Comparison of ENCODE assay signal across 12 cellular contexts in the genomic region with DNA sequence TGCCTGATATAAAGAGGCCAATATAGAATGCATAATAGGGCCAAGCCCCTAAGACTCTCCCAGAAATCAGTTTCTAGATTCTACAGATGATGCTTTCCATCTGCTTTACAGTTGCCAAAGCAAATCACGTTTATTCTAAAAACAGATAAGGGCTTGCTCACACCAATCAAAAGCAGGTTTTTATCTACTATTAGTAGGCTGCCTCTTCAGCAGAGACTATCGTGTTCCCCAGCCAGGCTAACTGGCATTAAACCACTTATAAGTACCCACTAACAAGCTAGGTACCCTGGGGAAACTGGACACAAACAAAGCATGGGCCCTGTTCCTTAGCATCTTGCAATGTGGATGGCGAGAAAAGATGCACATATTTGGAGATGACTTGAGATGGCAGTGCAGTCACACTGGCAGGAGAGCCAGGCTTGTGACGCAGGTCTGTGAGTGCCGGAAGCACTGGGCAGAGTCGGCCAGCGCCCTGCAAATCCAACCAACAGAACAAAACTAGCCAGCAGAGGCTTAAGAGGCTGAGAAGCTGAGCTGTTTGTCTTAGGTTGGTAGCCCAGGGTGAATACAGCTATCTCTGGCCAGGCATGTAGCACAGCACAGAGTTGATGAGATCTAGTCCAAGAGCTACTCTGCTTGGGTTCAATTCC.
DNase-seq lines count a peak whose midpoint lies in the region; ATAC-seq and TF ChIP-seq lines count a peak whose summit lies in the region.
"Had no signal": no experiment of that assay in that cellular context is flagged by ENCODE, and none has a peak within 500 bp of the region (broad histone marks: within the 10 kb centered on the region; RNA-seq: fewer than 3 reads in every experiment).

No MANE protein-coding gene starts in this region.

- TF ChIP-seq CTCF in fibroblast of the aortic adventitia (IDR thresholded peaks at IDR 0.05; ENCODE audit: insufficient read depth, low read length) (no peak), natural killer cell (IDR thresholded peaks at IDR 0.05) (peak; percentile 26)

- peaks cover 83 to 84% of the 10 kb centered on the region in 2 donors for H3K4me1 Mint-ChIP-seq in natural killer cell

- H3K27ac Mint-ChIP-seq in natural killer cell: peak overlapping the region; percentile 68 to 80

- WGBS in aorta, 2 donors: 5 to 13% methylated on average over 7 of the region's 7 CpGs

- intact Hi-C loops in natural killer cell (cut with micrococcal nuclease): loop anchor here (1.0 kb wide), 1 partner anchor 124 kb away; no protein-coding TSS in a partner anchor
- intact Hi-C loops in aorta (cut with DNase I): loop anchor here (5.0 kb wide), 2 partner anchors 73 to 298 kb away; partner anchors contain the start of genes GFOD1 (in 2 of the 2) and RANBP9 (in 1 of the 2)

- no peaks in the 10 kb centered on the region for H3K9me3 Mint-ChIP-seq in natural killer cell

- no peaks in the 10 kb centered on the region for H3K36me3 Mint-ChIP-seq in natural killer cell

- peaks cover 0 to 9% of the 10 kb centered on the region in 2 donors for H3K4me1 ChIP-seq in aorta (ENCODE audit: control insufficient read depth in 1 of 2, insufficient read depth in 2 of 2, low read length in 2 of 2)

- H3K27me3 ChIP-seq in aorta (ENCODE audit: control insufficient read depth in 1 of 2, insufficient read depth in 2 of 2, low read length in 1 of 2): no peaks in the 10 kb centered on the region

- H3K4me3 ChIP-seq in fibroblast of the aortic adventitia (ENCODE audit: low read depth, low read length): no peak overlapping the region
- no peak overlapping the region for H3K4me3 ChIP-seq in aorta (ENCODE audit: low read length in 2 of 2)
- H3K4me3 ChIP-seq: skin epidermis had no signal

- no peaks in the 10 kb centered on the region for H3K27me3 Mint-ChIP-seq in natural killer cell (ENCODE audit: low read depth in 2 of 2)

- no peaks in the 10 kb centered on the region for H3K36me3 ChIP-seq in aorta (ENCODE audit: control insufficient read depth in 1 of 2, insufficient read depth in 2 of 2, low read length in 1 of 2)

- ATAC-seq in natural killer cell (peak in 2 of 3 donors; percentile 92 to 94), aorta (ENCODE audit: low FRiP score) (peak; percentile 86), HG03097 (IDR thresholded peaks at IDR 0.05; ENCODE audit: low FRiP score, unreplicated experiment) (no peak), GM18873 (IDR thresholded peaks at IDR 0.05; ENCODE audit: low FRiP score, unreplicated experiment) (no peak)

- peak overlapping the region; percentile 77 to 99 for H3K27ac ChIP-seq in aorta (ENCODE audit: low read depth in 1 of 2, low read length in 2 of 2)

- no peak overlapping the region for H3K4me3 Mint-ChIP-seq in natural killer cell

- DNase-seq in stimulated activated naive CD4-positive, alpha-beta T cell (lab: John Stamatoyannopoulos, UW): peak in 4 of 6 experiments; percentile 13 to 54 (median 34)
- DNase-seq in stimulated activated naive CD4-positive, alpha-beta T cell treated with Interleukin-2 at 50 U/mL for 16 hours (lab: John Stamatoyannopoulos, UW): no peak
- DNase-seq in fibroblast of the aortic adventitia (ENCODE audit: low read depth) (peak; percentile 55), natural killer cell (no peak), aorta (peak; percentile 74 to 87), GM19238 (ENCODE audit: insufficient read length, low spot score) (no peak)
- DNase-seq: activated gamma-delta T cell treated with Interleukin-2 at 50 U/mL for 16 hours, AML-193, NCI-H1694 treated with DMSO at 0.1 percent for 48 hours had no signal

- no peaks in the 10 kb centered on the region for H3K9me3 ChIP-seq in aorta (ENCODE audit: control insufficient read depth, low read length)

Comparison
In these comparisons a context has a peak if more than half of its experiments do, and no peak if none do; other contexts are left out.
1. DNase-seq: peak in stimulated activated naive CD4-positive, alpha-beta T cell (4 of 6), fibroblast of the aortic adventitia (single experiment) and aorta (2 of 2); none in stimulated activated naive CD4-positive, alpha-beta T cell treated with Interleukin-2 at 50 U/mL for 16 hours (single experiment), natural killer cell (single experiment) and GM19238 (single experiment).
2. ATAC-seq: peak in natural killer cell (2 of 3) and aorta (single experiment); none in HG03097 (single experiment) and GM18873 (single experiment).